8 cellular contexts compared by ENCODE assay signal in the genomic region with DNA sequence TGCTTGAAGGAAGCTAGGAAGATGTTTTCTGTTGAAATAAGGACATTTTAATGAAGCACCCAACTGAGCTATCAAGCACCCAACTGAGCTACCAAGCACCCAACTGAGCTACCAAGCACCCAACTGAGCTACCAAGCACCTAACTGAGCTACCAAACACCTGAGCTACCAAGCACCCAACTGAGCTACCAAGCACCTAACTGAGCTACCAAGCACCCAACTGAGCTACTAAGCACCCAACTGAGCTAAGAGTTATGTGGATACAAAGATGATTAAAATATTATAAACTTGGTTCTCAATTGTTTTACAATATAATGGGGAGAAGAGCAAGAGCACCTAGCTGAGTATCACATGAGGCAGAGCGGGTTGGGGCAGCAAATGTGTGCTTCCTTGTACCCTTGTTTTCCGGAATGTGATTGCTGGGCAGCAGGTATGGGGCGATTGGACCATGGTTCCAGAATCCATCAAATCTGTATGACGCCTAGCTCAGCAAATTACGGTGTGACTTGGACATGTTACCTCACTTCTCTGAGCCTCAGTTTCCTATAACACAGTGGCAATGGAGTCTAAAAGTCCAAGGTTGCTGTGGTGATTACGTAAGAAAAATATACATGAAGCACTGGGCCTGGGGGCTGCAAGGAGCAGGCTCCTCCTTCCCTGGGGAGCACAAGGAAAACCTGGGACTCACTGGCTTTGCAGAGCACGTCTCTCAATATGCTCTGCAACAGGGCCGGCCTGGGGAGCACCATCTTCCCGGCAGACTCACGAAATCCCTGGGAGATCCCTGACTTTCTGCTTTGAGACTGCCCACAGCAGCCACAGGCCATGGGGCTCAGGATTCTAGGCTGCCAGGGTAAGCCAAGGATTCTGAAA. TPM values are rescaled to one million over a fixed set of nuclear protein-coding genes. Genes with fewer than 3 reads are reported as not detected.
DNase-seq lines count a peak whose midpoint lies in the region; ATAC-seq and TF ChIP-seq lines count a peak whose summit lies in the region.
"Had no signal": no experiment of that assay in that cellular context is flagged by ENCODE, and none has a peak within 500 bp of the region (broad histone marks: within the 10 kb centered on the region; RNA-seq: fewer than 3 reads in every experiment).

No MANE protein-coding gene starts in this region.

- H4K8ac ChIP-seq in IMR-90 (ENCODE audit: low read depth in 2 of 2, low read length in 2 of 2): peak overlapping the region; percentile 68 to 95; a peak in 3 of 4 replicates

- no peaks in the 10 kb centered on the region for H3K36me3 Mint-ChIP-seq in activated CD4-positive, alpha-beta memory T cell treated with anti-CD3 and anti-CD28 coated beads for 36 hours

- no peaks in the 10 kb centered on the region for H3K9me3 Mint-ChIP-seq in activated CD4-positive, alpha-beta memory T cell treated with anti-CD3 and anti-CD28 coated beads for 36 hours

- H3K36me3 ChIP-seq in IMR-90 (ENCODE audit: control insufficient read depth, insufficient read depth, low read length) (no peaks in the 10 kb centered on the region; the same call in 1 of the 2 replicates), right lobe of liver (no peaks in the 10 kb centered on the region), stomach smooth muscle (ENCODE audit: control insufficient read depth in 2 of 2, insufficient read depth in 2 of 2, low read length in 2 of 2) (no peaks in the 10 kb centered on the region)
- H3K36me3 ChIP-seq: HAP-1 had no signal

- intact Hi-C loops in IMR-90 (cut with micrococcal nuclease) (no loop called here), right lobe of liver (cut with DNase I) (no loop called here)
- intact Hi-C loops in activated CD4-positive, alpha-beta memory T cell treated with anti-CD3 and anti-CD28 coated beads for 36 hours (cut with micrococcal nuclease): loop anchor here (2.0 kb wide), 1 partner anchor 17 kb away; no protein-coding TSS in a partner anchor

- no peaks in the 10 kb centered on the region for H3K27me3 ChIP-seq in IMR-90 (ENCODE audit: control insufficient read depth, insufficient read depth, low read length)
- H3K27me3 ChIP-seq in right lobe of liver: no peaks in the 10 kb centered on the region
- H3K27me3 ChIP-seq in stomach smooth muscle (ENCODE audit: control insufficient read depth in 1 of 2, insufficient read depth in 2 of 2, low read length in 2 of 2): no peaks in the 10 kb centered on the region

- BruUV-seq in IMR-90 (replicated peaks; lab: Mats Ljungman, UMichigan): no TSS peak

- POLR2A ChIA-PET in IMR-90 (lab: Charles Lee; ENCODE audit: unreplicated experiment): interaction anchor here (0.7 kb wide), 1 partner anchor 38 kb away, joined by 3 read pairs; no protein-coding TSS in a partner anchor
- POLR2A ChIA-PET in activated CD4-positive, alpha-beta memory T cell treated with anti-CD3 and anti-CD28 coated beads for 36 hours (lab: Charles Lee): interaction anchor here (0.7 to 2.3 kb wide), 2 partner anchors 10 to 52 kb away, joined by 4 to 20 read pairs; partner anchors contain the start of gene BMF

- H3K23ac ChIP-seq in IMR-90 (ENCODE audit: low read depth, low read length): peak overlapping the region; percentile 99

- DNase-seq in IMR-90: no peak
- no peak for DNase-seq in activated CD4-positive, alpha-beta memory T cell treated with anti-CD3 and anti-CD28 coated beads for 36 hours
- DNase-seq in right lobe of liver: no peak
- DNase-seq in NAMALWA (ENCODE audit: low spot score): no peak
- no peak for DNase-seq in effector CD4-positive, alpha-beta T cell
- no peak for DNase-seq in cortex of kidney (lab: John Stamatoyannopoulos, UW)

- H3K9me1 ChIP-seq in IMR-90 (ENCODE audit: insufficient read depth, low read length): peaks cover 64% of the 10 kb centered on the region

- dilution Hi-C loops in IMR-90 (cut with HindIII; ENCODE audit: low sequenced_read_pairs, unreplicated experiment): no loop called here

- H3K4me3 Mint-ChIP-seq in activated CD4-positive, alpha-beta memory T cell treated with anti-CD3 and anti-CD28 coated beads for 36 hours: no peak overlapping the region

- no peaks in the 10 kb centered on the region for H3K27me3 Mint-ChIP-seq in activated CD4-positive, alpha-beta memory T cell treated with anti-CD3 and anti-CD28 coated beads for 36 hours

- H3K9ac ChIP-seq in IMR-90 (ENCODE audit: low read depth, low read length): 0 out of 2 replicates have a peak overlapping the region, but pooled peaks have one; percentile 17
- peak overlapping the region in 1 of 2 donors; percentile 40 for H3K9ac ChIP-seq in stomach smooth muscle (ENCODE audit: low read length in 2 of 2)

- peak overlapping the region; percentile 92 for H3K27ac Mint-ChIP-seq in activated CD4-positive, alpha-beta memory T cell treated with anti-CD3 and anti-CD28 coated beads for 36 hours

- CTCF ChIA-PET in IMR-90 (lab: Yijun Ruan, JAX): interaction anchor here (0.5 to 2.6 kb wide), 7 partner anchors 7 to 505 kb away, joined by 3 to 8 read pairs (median 3); no protein-coding TSS in a partner anchor
- CTCF ChIA-PET in activated CD4-positive, alpha-beta memory T cell treated with anti-CD3 and anti-CD28 coated beads for 36 hours (lab: Charles Lee): interaction anchor here (1.0 to 11.0 kb wide), 6 partner anchors 9 to 178 kb away, joined by 3 to 91 read pairs (median 4); partner anchors contain the start of gene BMF

- in situ Hi-C loops in IMR-90 (cut with MboI; ENCODE audit: low sequenced_read_pairs): no loop called here

- H3K14ac ChIP-seq in IMR-90 (replicated peaks; ENCODE audit: low read depth, low read length): peak overlapping the region; percentile 93

- H3K18ac ChIP-seq in IMR-90 (ENCODE audit: low read depth, low read length): peak overlapping the region; percentile 90

- no peak for TF ChIP-seq POLR2A in IMR-90 (IDR thresholded peaks at IDR 0.05; ENCODE audit: low read depth, low read length)
- no peak for TF ChIP-seq POLR2A in right lobe of liver (IDR thresholded peaks at IDR 0.05)

- H3K27ac ChIP-seq in IMR-90 (ENCODE audit: insufficient read depth, low read length) (peak overlapping the region; percentile 86), right lobe of liver (peak overlapping the region in 2 of 3 donors; percentile 16 to 45), stomach smooth muscle (ENCODE audit: low read length) (peak overlapping the region; percentile 84)

- peak overlapping the region; percentile 99 for H2AK5ac ChIP-seq in IMR-90 (ENCODE audit: low read depth, low read length)

- peak overlapping the region; percentile 99 for H2BK20ac ChIP-seq in IMR-90 (ENCODE audit: low read depth, low read length)

- ATAC-seq in IMR-90 (ENCODE audit: low read depth): no peak
- no peak for ATAC-seq in right lobe of liver

- no peak for TF ChIP-seq RAD21 in IMR-90 (IDR thresholded peaks at IDR 0.05; ENCODE audit: low read length)

- WGBS in IMR-90 (ENCODE audit: extremely low coverage in 2 of 2, insufficient read length in 1 of 2), 2 experiments: 95% methylated on average over 8 of the region's 10 CpGs; no CpG with 5 or more reads in 1 of the 2 experiments
- 91% methylated on average over 3 of the region's 10 CpGs for WGBS in right lobe of liver (ENCODE audit: insufficient coverage, low coverage, low lambda C conversion rate, missing lambda C conversion rate)

- peak overlapping the region; percentile 76 for H4K5ac ChIP-seq in IMR-90 (ENCODE audit: low read depth, low read length)

- H2BK120ac ChIP-seq in IMR-90 (ENCODE audit: low read depth, low read length): peak overlapping the region; percentile 99

- H3K56ac ChIP-seq in IMR-90 (ENCODE audit: extremely low read depth, insufficient read depth, low read length): peak overlapping the region; percentile 26; the same call in 1 of the 2 replicates

- H3K4me1 Mint-ChIP-seq in activated CD4-positive, alpha-beta memory T cell treated with anti-CD3 and anti-CD28 coated beads for 36 hours (ENCODE audit: low read depth): peaks cover 55% of the 10 kb centered on the region

- TF ChIP-seq CTCF in IMR-90 (conservative IDR thresholded peaks at IDR 0.05; ENCODE audit: low read depth, low read length) (no peak), right lobe of liver (IDR thresholded peaks at IDR 0.05) (no peak)

- no peak overlapping the region for H3K4me2 ChIP-seq in IMR-90 (ENCODE audit: low read depth, low read length)

- peak overlapping the region; percentile 99 for H3K4ac ChIP-seq in IMR-90 (ENCODE audit: low read depth, low read length)

- H3K9me3 ChIP-seq in IMR-90 (ENCODE audit: control insufficient read depth, insufficient read depth, low read length): no peaks in the 10 kb centered on the region
- no peaks in the 10 kb centered on the region for H3K9me3 ChIP-seq in right lobe of liver
- H3K9me3 ChIP-seq in stomach smooth muscle (ENCODE audit: control insufficient read depth in 2 of 2, low read length in 2 of 2): no peaks in the 10 kb centered on the region
- H3K9me3 ChIP-seq: HAP-1 had no signal

- H4K20me1 ChIP-seq in IMR-90 (ENCODE audit: insufficient read depth, low read length): no peaks in the 10 kb centered on the region

- H3K4me3 ChIP-seq in IMR-90 (ENCODE audit: insufficient read depth, low read depth, low read length) (no peak overlapping the region), right lobe of liver (no peak overlapping the region), stomach smooth muscle (ENCODE audit: low read length in 2 of 2) (peak overlapping the region; percentile 48 to 60)
- H3K4me3 ChIP-seq: HAP-1 had no signal

- peak overlapping the region; percentile 97 for H4K91ac ChIP-seq in IMR-90 (ENCODE audit: insufficient read depth, low read depth, low read length)

- H3K4me1 ChIP-seq in IMR-90 (ENCODE audit: control insufficient read depth, insufficient read depth, low read length) (peaks cover 61% of the 10 kb centered on the region), right lobe of liver (peaks cover 5 to 61% (median 33%) of the 10 kb centered on the region in 4 donors), stomach smooth muscle (ENCODE audit: control insufficient read depth, insufficient read depth, low read length) (peaks cover 89% of the 10 kb centered on the region)

- peak overlapping the region; percentile 95; the same call in 2 of the 3 replicates for H2BK15ac ChIP-seq in IMR-90 (ENCODE audit: low read depth, low read length)

- peak overlapping the region; percentile 73 for H2AFZ ChIP-seq in IMR-90 (replicated peaks; ENCODE audit: low read length, poor library complexity)

- peak overlapping the region; percentile 31 for H2AK9ac ChIP-seq in IMR-90 (replicated peaks; ENCODE audit: low read depth, low read length, poor library complexity)

- H3K79me1 ChIP-seq in IMR-90 (ENCODE audit: low read depth in 1 of 2, low read length in 2 of 2): peaks cover 7 to 77% of the 10 kb centered on the region in 2 experiments; a peak in 3 of 4 replicates

- peak overlapping the region; percentile 87 for H2BK5ac ChIP-seq in IMR-90 (ENCODE audit: low read depth, low read length, poor library complexity, severe bottlenecking)

RNA-seq across cellular contexts. Expression of gene BMF, which starts 11.3 kb away (rescaled TPM):
- total RNA-seq in IMR-90 (2012; rRNA removed) (1.7 and 2.9 TPM in 2 replicates), right lobe of liver (1 to 10 TPM; 1.7 to 7.3 (median 3.4) TPM)
- polyA plus RNA-seq in IMR-90 (2012; rRNA removed): 2.4 and 2.8 TPM in 2 replicates
- polyA plus RNA-seq in IMR-90 (2012; cell fraction: cytosol; rRNA removed): 0.80 and 1.8 TPM in 2 replicates
- polyA plus RNA-seq in IMR-90 (2012; cell fraction: nucleus; rRNA removed; ENCODE audit: low replicate concordance): 6.6 and 11.7 TPM in 2 replicates
- total RNA-seq in activated CD4-positive, alpha-beta memory T cell treated with anti-CD3 and anti-CD28 coated beads for 36 hours: 1 to 10 TPM; 6.9 to 7.3 TPM

RNA-seq across cellular contexts. Expression of gene SRP14, which starts 58.4 kb away (rescaled TPM):
- 106 and 205 TPM in 2 replicates for total RNA-seq in IMR-90 (2012; rRNA removed)
- 295 and 296 TPM in 2 replicates for polyA plus RNA-seq in IMR-90 (2012; rRNA removed)
- 198 and 487 TPM in 2 replicates for polyA plus RNA-seq in IMR-90 (2012; cell fraction: cytosol; rRNA removed)
- polyA plus RNA-seq in IMR-90 (2012; cell fraction: nucleus; rRNA removed; ENCODE audit: low replicate concordance): 41.4 and 203 TPM in 2 replicates
- total RNA-seq in activated CD4-positive, alpha-beta memory T cell treated with anti-CD3 and anti-CD28 coated beads for 36 hours: 100 to 1,000 TPM; 168 to 170 TPM
- 100 to 1,000 TPM in 2 of 6 experiments, 10 to 100 TPM in 4; 57.9 to 277 (median 81.0) TPM for total RNA-seq in right lobe of liver

Comparison
In these comparisons a context has a peak if more than half of its experiments do, and no peak if none do; other contexts are left out.
1. H3K27ac ChIP-seq: peak in every context shown above with its lines; median percentile 86 in IMR-90; 84 in stomach smooth muscle; 30 in right lobe of liver.
2. H3K4me3 ChIP-seq: peak in stomach smooth muscle (2 of 2); none in IMR-90 (single experiment) and right lobe of liver (0 of 3).